Comparison of ENCODE assay signal across 22 cellular contexts in genomic region chr17:29014716-29015115, GRCh38. TPM values are rescaled to one million over a fixed set of nuclear protein-coding genes. Genes with fewer than 3 reads are reported as not detected.
DNase-seq lines count a peak whose midpoint lies in the region; ATAC-seq, FAIRE-seq and TF ChIP-seq lines count a peak whose summit lies in the region.
"Had no signal": no experiment of that assay in that cellular context is flagged by ENCODE, and none has a peak within 500 bp of the region (broad histone marks: within the 10 kb centered on the region; RNA-seq: fewer than 3 reads in every experiment).

No MANE protein-coding gene starts in this region.

- no peak overlapping the region for H3K14ac ChIP-seq in neuronal stem cell (ENCODE audit: low read length)

- H2BK120ac ChIP-seq in neuronal stem cell (ENCODE audit: low read depth, low read length), result no peak overlapping the region

- H2BK15ac ChIP-seq in neuronal stem cell (ENCODE audit: low read length), result no peak overlapping the region

- H3K9me3 ChIP-seq in WERI-Rb-1 (ENCODE audit: severe bottlenecking) (no peaks in the 10 kb centered on the region), neuronal stem cell (replicated peaks in 1 of 2; ENCODE audit: control insufficient read depth in 2 of 2, insufficient read depth in 1 of 2, low read depth in 1 of 2, low read length in 2 of 2) (no peaks in the 10 kb centered on the region), pancreas (no peaks in the 10 kb centered on the region)
- H3K9me3 ChIP-seq: BE2C, Caco-2, HAP-1 had no signal

- H3K18ac ChIP-seq in neuronal stem cell (ENCODE audit: low read length), result no peak overlapping the region

- no peak overlapping the region for H4K8ac ChIP-seq in neuronal stem cell (ENCODE audit: low read depth, low read length)

- H4K91ac ChIP-seq in neuronal stem cell (ENCODE audit: low read depth, low read length, poor library complexity), result no peak overlapping the region

- no peak overlapping the region for H3K4ac ChIP-seq in neuronal stem cell (ENCODE audit: low read length)

- H3K4me2 ChIP-seq in neuronal stem cell (ENCODE audit: insufficient read depth, low read length, poor library complexity, severe bottlenecking), result no peak overlapping the region

- H2AFZ ChIP-seq in neuronal stem cell (ENCODE audit: low read length), result peak overlapping the region; percentile 7

- H2BK12ac ChIP-seq in neuronal stem cell (ENCODE audit: low read length), result no peak overlapping the region

- TF ChIP-seq POLR2A in lower leg skin (IDR thresholded peaks at IDR 0.05), result no peak

- TF ChIP-seq CTCF in WERI-Rb-1 (IDR thresholded peaks at IDR 0.05; ENCODE audit: low read depth, low read length) (no peak), pancreas (IDR thresholded peaks at IDR 0.05) (no peak), lower leg skin (IDR thresholded peaks at IDR 0.05) (no peak)

- WGBS in neuronal stem cell (ENCODE audit: extremely low coverage in 2 of 2, insufficient read length in 2 of 2, insufficient replicate concordance in 1 of 2), 2 donors, result no CpG with 5 or more reads among the region's 5 CpGs
- 53 to 57% methylated on average over 5 of the region's 5 CpGs for WGBS in pancreas, 2 donors
- WGBS in lower leg skin, 2 donors, result 67 to 68% methylated on average over 5 of the region's 5 CpGs

- no peak overlapping the region for H2BK5ac ChIP-seq in neuronal stem cell (ENCODE audit: low read length)

- ATAC-seq in HG03457 (IDR thresholded peaks at IDR 0.05; ENCODE audit: unreplicated experiment) (no peak), pancreas (no peak)
- ATAC-seq: HepG2 had no signal

- H3K27ac ChIP-seq in WERI-Rb-1 (peak overlapping the region; percentile 27), neuronal stem cell (replicated peaks; ENCODE audit: low read length) (no peak overlapping the region), pancreas (no peak overlapping the region)

- intact Hi-C loops in pancreas (cut with DNase I) (no loop called here), lower leg skin (cut with DNase I; ENCODE audit: low total_unique reads) (no loop called here)

- no peak overlapping the region for H3K9ac ChIP-seq in neuronal stem cell (ENCODE audit: low read depth, low read length, poor library complexity)

- no peak overlapping the region for H3K23ac ChIP-seq in neuronal stem cell (ENCODE audit: low read depth, low read length, poor library complexity)

- no peaks in the 10 kb centered on the region for H3K79me1 ChIP-seq in neuronal stem cell (ENCODE audit: low read depth, low read length)

- H3K36me3 ChIP-seq in H7 (replicated peaks; ENCODE audit: control insufficient read depth, insufficient read depth, low read length) (no peaks in the 10 kb centered on the region), WERI-Rb-1 (no peaks in the 10 kb centered on the region), neuronal stem cell (replicated peaks in 1 of 2; ENCODE audit: control insufficient read depth in 2 of 2, insufficient read depth in 2 of 2, low read length in 2 of 2) (no peaks in the 10 kb centered on the region), pancreas (no peaks in the 10 kb centered on the region)
- H3K36me3 ChIP-seq: BE2C, HAP-1 had no signal

- H2AK5ac ChIP-seq in neuronal stem cell (ENCODE audit: low read depth, low read length), result no peak overlapping the region

- H3K27me3 ChIP-seq in H7 (ENCODE audit: control insufficient read depth, insufficient read depth, low read length), result no peaks in the 10 kb centered on the region
- no peaks in the 10 kb centered on the region for H3K27me3 ChIP-seq in WERI-Rb-1 (ENCODE audit: insufficient read depth, low read depth, severe bottlenecking)
- no peaks in the 10 kb centered on the region for H3K27me3 ChIP-seq in neuronal stem cell (ENCODE audit: control insufficient read depth in 3 of 3, insufficient read depth in 3 of 3, low read depth in 1 of 3, low read length in 3 of 3)
- H3K27me3 ChIP-seq in pancreas, result no peaks in the 10 kb centered on the region
- H3K27me3 ChIP-seq: BE2C had no signal

- no peak for FAIRE-seq in pancreas (lab: Jason Lieb, UNC)
- FAIRE-seq: A204.1, D721Med, GM12892, GM18507, HepG2 had no signal

- H3K4me1 ChIP-seq in neuronal stem cell (ENCODE audit: control insufficient read depth in 2 of 2, insufficient read depth in 1 of 2, low read depth in 1 of 2, low read length in 2 of 2) (peaks cover 9 to 15% of the 10 kb centered on the region in 2 donors), pancreas (no peaks in the 10 kb centered on the region)
- H3K4me1 ChIP-seq: BE2C, Caco-2, HAP-1 had no signal

- peak; percentile 26 for DNase-seq in H7
- DNase-seq in WERI-Rb-1, result no peak
- peak; percentile 65 for DNase-seq in epidermal melanocyte (ENCODE audit: insufficient read length, low spot score)
- no peak for DNase-seq in neuronal stem cell (ENCODE audit: low spot score)
- no peak for DNase-seq in pancreas
- DNase-seq in lower leg skin (ENCODE audit: low spot score in 2 of 2), result no peak
- DNase-seq: ACHN; BE2C; C1 segment of cervical spinal cord; Caco-2; CD4-positive, CD25-positive, alpha-beta regulatory T cell; CD8-positive, alpha-beta memory T cell; GDM1; GOT3; KBM-7 had no signal

- H3K4me3 ChIP-seq in H7 (ENCODE audit: insufficient read depth, low read depth, low read length), result no peak overlapping the region
- H3K4me3 ChIP-seq in WERI-Rb-1 (ENCODE audit: low read depth, low read length), result no peak overlapping the region
- no peak overlapping the region for H3K4me3 ChIP-seq in neuronal stem cell (ENCODE audit: low read length in 2 of 2)
- no peak overlapping the region for H3K4me3 ChIP-seq in pancreas
- no peak overlapping the region for H3K4me3 ChIP-seq in lower leg skin (ENCODE audit: low read depth, poor library complexity, severe bottlenecking)
- H3K4me3 ChIP-seq: HAP-1 had no signal

RNA-seq across cellular contexts. Expression of gene SEZ6, which starts 8.9 kb away (rescaled TPM):
- 0.37 and 0.83 TPM in 2 replicates for total RNA-seq in H7 (2014; rRNA removed; shearing (Covaris generic))
- polyA plus RNA-seq in neuronal stem cell (2013, experiment 1 of 2), result 0.04 TPM
- 0.04 TPM for polyA plus RNA-seq in neuronal stem cell (2013, experiment 2 of 2)
- total RNA-seq in pancreas, result 1 to 10 TPM in 1 of 6 donors, under 1 TPM in 5; 0.13 to 1.0 (median 0.52) TPM
- 1 to 10 TPM; 1.6 to 5.0 TPM for polyA plus RNA-seq in pancreas
- not detected for total RNA-seq in lower leg skin
- total RNA-seq: Caco-2; CD8-positive, alpha-beta memory T cell; HepG2 had no signal
- polyA plus RNA-seq: HepG2 had no signal

RNA-seq across cellular contexts. Expression of gene PIPOX, which starts 28.2 kb away (rescaled TPM):
- 17.4 and 26.4 TPM in 2 replicates for total RNA-seq in H7 (2014; rRNA removed; shearing (Covaris generic))
- 2.7 TPM for polyA plus RNA-seq in neuronal stem cell (2013, experiment 1 of 2)
- polyA plus RNA-seq in neuronal stem cell (2013, experiment 2 of 2), result 2.9 TPM
- 1 to 10 TPM in 1 of 6 donors, under 1 TPM in 5; 0.55 to 1.1 (median 0.76) TPM for total RNA-seq in pancreas
- polyA plus RNA-seq in pancreas, result 1 to 10 TPM; 1.3 to 2.9 TPM
- total RNA-seq in lower leg skin, result 1 to 10 TPM in 3 of 4 donors, under 1 TPM in 1; 0.80 to 2.5 (median 1.5) TPM

Comparison
In these comparisons a context has a peak if more than half of its experiments do, and no peak if none do; other contexts are left out.
1. DNase-seq: peak in H7 (single experiment) and epidermal melanocyte (single experiment); none in WERI-Rb-1 (single experiment), neuronal stem cell (single experiment), pancreas (0 of 6) and lower leg skin (0 of 2).